ENCODE assay signal across 8 cellular contexts in genomic region chr19:15223649-15224371, GRCh38. TPM values are rescaled to one million over a fixed set of nuclear protein-coding genes. Genes with fewer than 3 reads are reported as not detected.
DNase-seq lines count a peak whose midpoint lies in the region; ATAC-seq and TF ChIP-seq lines count a peak whose summit lies in the region.

No MANE protein-coding gene starts in this region.

- ATAC-seq in omental fat pad (ENCODE audit: low FRiP score) (peak; percentile 26), HG02840 (IDR thresholded peaks at IDR 0.05; ENCODE audit: low FRiP score, unreplicated experiment) (no peak), HG02884 (IDR thresholded peaks at IDR 0.05; ENCODE audit: unreplicated experiment) (no peak)

- DNase-seq in PC-9 (no peak), omental fat pad (ENCODE audit: low spot score) (no peak), NCI-H69 (lab: John Stamatoyannopoulos, UW) (no peak), AG08396 (ENCODE audit: low spot score) (no peak)

- POLR2A ChIA-PET in PC-9 (lab: Charles Lee; ENCODE audit: unreplicated experiment), result no interaction called here

- H3F3A ChIP-seq in PC-9 (ENCODE audit: insufficient read depth, low read depth), result peaks cover 30% of the 10 kb centered on the region

- no peak overlapping the region for H3K27ac ChIP-seq in PC-9
- peak overlapping the region in 1 of 2 donors; percentile 38 for H3K27ac ChIP-seq in esophagus (ENCODE audit: low read depth in 2 of 2, low read length in 1 of 2)

- no peaks in the 10 kb centered on the region for H4K20me1 ChIP-seq in PC-9 (ENCODE audit: insufficient read depth)

- peak overlapping the region; percentile 33 for H3K4me2 ChIP-seq in PC-9

- no peaks in the 10 kb centered on the region for H3K27me3 ChIP-seq in PC-9 (ENCODE audit: insufficient read depth, low read depth)
- H3K27me3 ChIP-seq in esophagus (ENCODE audit: control insufficient read depth in 1 of 2, insufficient read depth in 2 of 2, low read length in 2 of 2), result no peaks in the 10 kb centered on the region

- H3K4me3 ChIP-seq in PC-9 (no peak overlapping the region), esophagus (ENCODE audit: low read depth in 1 of 2, low read length in 2 of 2) (peak overlapping the region; percentile 45 to 55)

- no TSS peak for BruUV-seq in PC-9 (replicated peaks; lab: Mats Ljungman, UMichigan)

- 12 to 14% methylated on average over 51 of the region's 51 CpGs for WGBS in esophagus, 2 donors

- CTCF ChIA-PET in PC-9 (lab: Charles Lee), result no interaction called here

- H3K9me3 ChIP-seq in ES-I3 (ENCODE audit: control insufficient read depth, insufficient read depth, low read length) (no peaks in the 10 kb centered on the region), PC-9 (ENCODE audit: insufficient read depth, low read depth) (no peaks in the 10 kb centered on the region), esophagus (ENCODE audit: control insufficient read depth in 2 of 2, insufficient read depth in 1 of 2, low read depth in 1 of 2, low read length in 1 of 2) (no peaks in the 10 kb centered on the region)

- peak overlapping the region; percentile 83; the same call in 1 of the 2 replicates for H3K9ac ChIP-seq in ES-I3 (ENCODE audit: low read depth, low read length)

- H2AFZ ChIP-seq in PC-9, result no peak overlapping the region

- TF ChIP-seq CTCF in PC-9 (conservative IDR thresholded peaks at IDR 0.05), result no peak
- TF ChIP-seq CTCF in omental fat pad (IDR thresholded peaks at IDR 0.05), result no peak

- intact Hi-C loops in PC-9 (cut with micrococcal nuclease; ENCODE audit: unreplicated experiment), result no loop called here

- H3K4me1 ChIP-seq in ES-I3 (ENCODE audit: insufficient read depth, low read length), result no peaks in the 10 kb centered on the region; the same call in 1 of the 2 replicates
- no peaks in the 10 kb centered on the region for H3K4me1 ChIP-seq in PC-9 (replicated peaks; ENCODE audit: insufficient read depth)
- H3K4me1 ChIP-seq in esophagus (ENCODE audit: control insufficient read depth in 2 of 2, insufficient read depth in 2 of 2, low read length in 1 of 2), result peaks cover 3 to 16% of the 10 kb centered on the region in 2 donors

- no peaks in the 10 kb centered on the region for H3K9me2 ChIP-seq in PC-9 (ENCODE audit: insufficient read depth)

- H3K36me3 ChIP-seq in ES-I3 (ENCODE audit: insufficient read depth, low read length) (no peaks in the 10 kb centered on the region; the same call in 1 of the 2 replicates), PC-9 (ENCODE audit: low read depth) (peaks cover 12% of the 10 kb centered on the region; the same call in 1 of the 2 replicates), esophagus (ENCODE audit: control insufficient read depth in 2 of 2, insufficient read depth in 2 of 2, low read length in 1 of 2) (peaks cover 0 to 3% of the 10 kb centered on the region in 2 donors)

- no peaks in the 10 kb centered on the region for H3K79me2 ChIP-seq in PC-9 (ENCODE audit: low read depth)

RNA-seq across cellular contexts. Expression of gene EPHX3, which starts 8.4 kb away (rescaled TPM):
- total RNA-seq in PC-9 (2021) (17.7 and 20.1 TPM in 2 replicates), omental fat pad (under 1 TPM in 1 of 4 donors, not detected in 3; 0.84 TPM)
- polyA plus RNA-seq in esophagus, result 10 to 100 TPM; 30.4 to 69.8 TPM

RNA-seq across cellular contexts. Expression of gene NOTCH3, which starts 23.0 kb away (rescaled TPM):
- total RNA-seq in PC-9 (2021), result 115 and 143 TPM in 2 replicates
- polyA plus RNA-seq in esophagus, result 10 to 100 TPM; 34.7 to 46.2 TPM
- total RNA-seq in omental fat pad, result 10 to 100 TPM in 3 of 4 donors, 1 to 10 TPM in 1; 6.1 to 82.8 (median 24.4) TPM

Comparison
In these comparisons a context has a peak if more than half of its experiments do, and no peak if none do; other contexts are left out.
1. RNA of gene EPHX3, which starts 8.4 kb away (total RNA-seq): 17.7 to 20.1 TPM in PC-9; 0.84 TPM in omental fat pad; every median in the first group is over 10 times any median in the second.